ENCODE assay signal across 2 cellular contexts in genomic region chr2:26979761-26980160, GRCh38.
TF ChIP-seq lines count a peak whose summit lies in the region.

No MANE protein-coding gene starts in this region.

TF ChIP-seq in liver, 16 proteins besides CTCF, POLR2A, EP300 and RAD21:
- TF ChIP-seq MAX (IDR thresholded peaks at IDR 0.05) (no peak), NR2F2 (IDR thresholded peaks at IDR 0.05) (peak; percentile 76), RXRA (IDR thresholded peaks at IDR 0.05) (peak in 1 of 2 donors; percentile 11)

TF ChIP-seq in HepG2, 621 proteins besides CTCF, POLR2A, EP300 and RAD21:
- TF ChIP-seq GABPB1 (CRISPR knock-in tag; IDR thresholded peaks at IDR 0.05) (no peak), MLLT10 (CRISPR knock-in tag; IDR thresholded peaks at IDR 0.05) (no peak), NR2F6 (IDR thresholded peaks at IDR 0.05) (no peak), NR2F6 (CRISPR knock-in tag; IDR thresholded peaks at IDR 0.05) (no peak), ZNF160 (CRISPR knock-in tag; IDR thresholded peaks at IDR 0.05) (no peak), ZKSCAN8 (CRISPR knock-in tag; IDR thresholded peaks at IDR 0.05; ENCODE audit: borderline replicate concordance) (no peak), ZNF225 (CRISPR knock-in tag; IDR thresholded peaks at IDR 0.05) (no peak), ZNF607 (CRISPR knock-in tag; IDR thresholded peaks at IDR 0.05; ENCODE audit: borderline replicate concordance) (no peak), TFAP4 (IDR thresholded peaks at IDR 0.05; ENCODE audit: borderline replicate concordance, low read depth) (no peak), THRA (CRISPR knock-in tag; IDR thresholded peaks at IDR 0.05; ENCODE audit: borderline replicate concordance) (no peak), ZNF280B (CRISPR knock-in tag; IDR thresholded peaks at IDR 0.05; ENCODE audit: borderline replicate concordance) (no peak), ATF6 (CRISPR knock-in tag; conservative IDR thresholded peaks at IDR 0.05) (no peak), ZNF547 (CRISPR knock-in tag; IDR thresholded peaks at IDR 0.05) (no peak), CHD4 (IDR thresholded peaks at IDR 0.05; ENCODE audit: borderline replicate concordance, low read length) (no peak), ADNP (CRISPR knock-in tag; IDR thresholded peaks at IDR 0.05) (no peak), ZEB1 (IDR thresholded peaks at IDR 0.05; ENCODE audit: insufficient replicate concordance, low read depth) (no peak), ZNF564 (CRISPR knock-in tag; IDR thresholded peaks at IDR 0.05) (no peak), NAIF1 (CRISPR knock-in tag; IDR thresholded peaks at IDR 0.05; ENCODE audit: borderline replicate concordance) (no peak), CHD2 (IDR thresholded peaks at IDR 0.05; ENCODE audit: low read depth, low read length) (no peak), CCAR2 (optimal IDR thresholded peaks at IDR 0.05; ENCODE audit: low read depth, low read length) (no peak)
TF ChIP-seq in HepG2: peak in this region for 0.
